In the genomic region with DNA sequence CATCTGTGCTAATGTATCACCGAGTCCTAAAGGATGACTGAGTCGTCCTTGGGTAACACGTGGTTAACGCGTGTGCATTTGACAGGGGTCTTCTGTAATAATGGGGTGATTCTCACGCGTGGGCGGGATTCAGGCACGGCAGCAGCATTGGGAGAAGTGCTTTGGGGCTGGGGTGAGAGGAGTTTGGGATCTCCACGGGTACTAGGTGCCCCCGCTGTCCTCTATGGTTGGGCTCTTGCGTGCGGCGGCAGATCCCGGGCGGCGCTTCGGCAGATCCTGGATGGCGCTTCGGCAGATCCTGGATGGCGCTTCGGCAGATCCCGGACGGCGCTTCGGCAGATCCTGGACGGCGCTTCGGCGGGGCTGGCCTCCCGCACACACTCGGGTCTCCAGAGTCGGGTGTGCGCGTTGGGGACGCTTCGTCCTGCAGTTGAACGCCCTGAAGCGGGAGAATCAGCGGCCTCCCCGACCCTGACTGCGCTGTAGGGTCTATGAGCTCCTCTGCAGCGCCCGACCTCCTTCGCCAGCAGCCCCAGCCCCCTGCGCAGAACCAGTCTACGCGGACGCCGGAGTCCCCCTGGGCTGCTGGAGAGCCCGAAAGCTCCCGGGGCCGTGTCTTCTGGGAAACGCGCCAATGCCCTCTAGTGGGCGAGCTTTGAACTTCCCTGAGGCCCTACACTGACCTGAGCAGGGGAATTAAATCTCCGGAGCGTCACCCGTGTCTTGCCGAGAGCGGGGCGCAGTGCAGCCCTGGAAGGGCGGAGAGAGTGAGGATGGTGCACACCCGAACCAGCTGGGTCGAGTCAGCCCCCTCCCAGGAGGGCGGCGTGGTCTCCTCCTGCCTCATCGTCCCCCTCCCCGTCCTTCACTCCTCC, we compare ENCODE assay signal across 8 cellular contexts. TPM values are rescaled to one million over a fixed set of nuclear protein-coding genes. Genes with fewer than 3 reads are reported as not detected.
DNase-seq lines count a peak whose midpoint lies in the region; ATAC-seq and TF ChIP-seq lines count a peak whose summit lies in the region.

No MANE protein-coding gene starts in this region.

- peaks cover 2 to 7% (median 5%) of the 10 kb centered on the region in 4 donors for H3K4me1 ChIP-seq in liver (ENCODE audit: control insufficient read depth in 4 of 4, insufficient read depth in 4 of 4, low read length in 3 of 4)

- peak; percentile 82 to 89 for TF ChIP-seq RAD21 in liver (IDR thresholded peaks at IDR 0.05)

- H3K9me3 ChIP-seq in liver (ENCODE audit: control insufficient read depth in 4 of 4, low read length in 3 of 4): no peaks in the 10 kb centered on the region

- POLR2A ChIA-PET in activated CD4-positive, alpha-beta T cell treated with anti-CD3 and anti-CD28 coated beads, Interleukin-2, amount 10 ng/mL, durations not matched to agents 7 days and 5 days (lab: Charles Lee): no interaction called here

- peaks cover 12% of the 10 kb centered on the region for H3K4me1 Mint-ChIP-seq in activated CD4-positive, alpha-beta T cell treated with anti-CD3 and anti-CD28 coated beads, Interleukin-2, amount 10 ng/mL, durations not matched to agents 7 days and 5 days
- peaks cover 39% of the 10 kb centered on the region for H3K4me1 Mint-ChIP-seq in dendritic cell treated with granulocyte-macrophage colony-stimulating factor and Interleukin-4, amounts not matched to agents 40 ng/mL and 50 ng/mL, for 4 days (ENCODE audit: low read depth)

- no peaks in the 10 kb centered on the region for H3K36me3 Mint-ChIP-seq in activated CD4-positive, alpha-beta T cell treated with anti-CD3 and anti-CD28 coated beads, Interleukin-2, amount 10 ng/mL, durations not matched to agents 7 days and 5 days (ENCODE audit: low read depth)
- no peaks in the 10 kb centered on the region for H3K36me3 Mint-ChIP-seq in dendritic cell treated with granulocyte-macrophage colony-stimulating factor and Interleukin-4, amounts not matched to agents 40 ng/mL and 50 ng/mL, for 4 days (ENCODE audit: low read depth)

- no peaks in the 10 kb centered on the region for H3K9me3 Mint-ChIP-seq in activated CD4-positive, alpha-beta T cell treated with anti-CD3 and anti-CD28 coated beads, Interleukin-2, amount 10 ng/mL, durations not matched to agents 7 days and 5 days
- H3K9me3 Mint-ChIP-seq in dendritic cell treated with granulocyte-macrophage colony-stimulating factor and Interleukin-4, amounts not matched to agents 40 ng/mL and 50 ng/mL, for 4 days: no peaks in the 10 kb centered on the region

- ATAC-seq in GM18861 (IDR thresholded peaks at IDR 0.05; ENCODE audit: unreplicated experiment) (peak; percentile 69), HG03378 (IDR thresholded peaks at IDR 0.05; ENCODE audit: unreplicated experiment) (peak; percentile 62)

- H3K27ac Mint-ChIP-seq in activated CD4-positive, alpha-beta T cell treated with anti-CD3 and anti-CD28 coated beads, Interleukin-2, amount 10 ng/mL, durations not matched to agents 7 days and 5 days: no peak overlapping the region
- peak overlapping the region; percentile 84 for H3K27ac Mint-ChIP-seq in dendritic cell treated with granulocyte-macrophage colony-stimulating factor and Interleukin-4, amounts not matched to agents 40 ng/mL and 50 ng/mL, for 4 days

- DNase-seq in 8988T: peak; percentile 88
- DNase-seq in NCI-H524 treated with DMSO at 0.1 percent for 48 hours (lab: John Stamatoyannopoulos, UW): peak; percentile 53
- peak; percentile 85 for DNase-seq in activated CD4-positive, alpha-beta T cell treated with anti-CD3 and anti-CD28 coated beads, Interleukin-2, amount 10 ng/mL, durations not matched to agents 7 days and 5 days
- DNase-seq in stimulated activated CD4-positive, alpha-beta T cell treated with anti-CD3 and anti-CD28 coated beads, Interleukin-2, amount 100 ng/mL, for 4 hours (ENCODE audit: low read depth): peak; percentile 75

- peak overlapping the region in 2 of 3 donors; percentile 50 to 55 for H3K4me3 ChIP-seq in liver (ENCODE audit: low read depth in 1 of 3, low read length in 3 of 3)

- H3K36me3 ChIP-seq in liver (ENCODE audit: control insufficient read depth in 4 of 4, insufficient read depth in 3 of 4, low read depth in 1 of 4, low read length in 3 of 4): no peaks in the 10 kb centered on the region

- intact Hi-C loops in dendritic cell treated with granulocyte-macrophage colony-stimulating factor and Interleukin-4, amounts not matched to agents 40 ng/mL and 50 ng/mL, for 4 days (cut with micrococcal nuclease): loop anchor here (1.0 to 2.0 kb wide), 3 partner anchors 31 to 96 kb away; no protein-coding TSS in a partner anchor

- no peak overlapping the region for H3K27ac ChIP-seq in liver (ENCODE audit: low read depth in 1 of 2, low read length in 2 of 2)

- CTCF ChIA-PET in activated CD4-positive, alpha-beta T cell treated with anti-CD3 and anti-CD28 coated beads, Interleukin-2, amount 10 ng/mL, durations not matched to agents 7 days and 5 days (lab: Charles Lee): interaction anchor here (0.6 to 3.0 kb wide), 20 partner anchors 9 to 1582 kb away, joined by 3 to 13 read pairs (median 4); a partner anchor contains a TSS

- H3K27me3 ChIP-seq in liver (ENCODE audit: control insufficient read depth in 4 of 4, insufficient read depth in 4 of 4, low read length in 3 of 4): peaks cover 0 to 10% (median 3%) of the 10 kb centered on the region in 4 donors

- WGBS in liver: 3% methylated on average over 69 of the region's 69 CpGs

- peak; percentile 85 for TF ChIP-seq CTCF in liver (IDR thresholded peaks at IDR 0.05; ENCODE audit: low read depth, low read length, missing input control)

- H3K9ac ChIP-seq in liver (ENCODE audit: low read depth in 1 of 2, low read length in 2 of 2): no peak overlapping the region

- peaks cover 61% of the 10 kb centered on the region for H3K27me3 Mint-ChIP-seq in activated CD4-positive, alpha-beta T cell treated with anti-CD3 and anti-CD28 coated beads, Interleukin-2, amount 10 ng/mL, durations not matched to agents 7 days and 5 days
- peaks cover 21% of the 10 kb centered on the region for H3K27me3 Mint-ChIP-seq in dendritic cell treated with granulocyte-macrophage colony-stimulating factor and Interleukin-4, amounts not matched to agents 40 ng/mL and 50 ng/mL, for 4 days

- peak overlapping the region; percentile 5 for H3K4me3 Mint-ChIP-seq in activated CD4-positive, alpha-beta T cell treated with anti-CD3 and anti-CD28 coated beads, Interleukin-2, amount 10 ng/mL, durations not matched to agents 7 days and 5 days
- peak overlapping the region; percentile 76 for H3K4me3 Mint-ChIP-seq in dendritic cell treated with granulocyte-macrophage colony-stimulating factor and Interleukin-4, amounts not matched to agents 40 ng/mL and 50 ng/mL, for 4 days

TF ChIP-seq in liver, 16 proteins besides CTCF, POLR2A, EP300 and RAD21:
- no peak for TF ChIP-seq FOXA1 (IDR thresholded peaks at IDR 0.05)
- TF ChIP-seq, protein P1, sequence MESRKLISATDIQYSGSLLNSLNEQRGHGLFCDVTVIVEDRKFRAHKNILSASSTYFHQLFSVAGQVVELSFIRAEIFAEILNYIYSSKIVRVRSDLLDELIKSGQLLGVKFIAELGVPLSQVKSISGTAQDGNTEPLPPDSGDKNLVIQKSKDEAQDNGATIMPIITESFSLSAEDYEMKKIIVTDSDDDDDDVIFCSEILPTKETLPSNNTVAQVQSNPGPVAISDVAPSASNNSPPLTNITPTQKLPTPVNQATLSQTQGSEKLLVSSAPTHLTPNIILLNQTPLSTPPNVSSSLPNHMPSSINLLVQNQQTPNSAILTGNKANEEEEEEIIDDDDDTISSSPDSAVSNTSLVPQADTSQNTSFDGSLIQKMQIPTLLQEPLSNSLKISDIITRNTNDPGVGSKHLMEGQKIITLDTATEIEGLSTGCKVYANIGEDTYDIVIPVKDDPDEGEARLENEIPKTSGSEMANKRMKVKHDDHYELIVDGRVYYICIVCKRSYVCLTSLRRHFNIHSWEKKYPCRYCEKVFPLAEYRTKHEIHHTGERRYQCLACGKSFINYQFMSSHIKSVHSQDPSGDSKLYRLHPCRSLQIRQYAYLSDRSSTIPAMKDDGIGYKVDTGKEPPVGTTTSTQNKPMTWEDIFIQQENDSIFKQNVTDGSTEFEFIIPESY (IDR thresholded peaks at IDR 0.05): no peak
- TF ChIP-seq TAF1 (conservative IDR thresholded peaks at IDR 0.05): no peak
- TF ChIP-seq RXRA (IDR thresholded peaks at IDR 0.05): no peak
- TF ChIP-seq GABPA (IDR thresholded peaks at IDR 0.05 in 1 of 2, conservative IDR thresholded peaks at IDR 0.05 in 1 of 2): no peak
- TF ChIP-seq HNF4G (IDR thresholded peaks at IDR 0.05): no peak
- no peak for TF ChIP-seq FOXA2 (IDR thresholded peaks at IDR 0.05)
- TF ChIP-seq HNF4A (conservative IDR thresholded peaks at IDR 0.05): no peak
- TF ChIP-seq, protein P2, sequence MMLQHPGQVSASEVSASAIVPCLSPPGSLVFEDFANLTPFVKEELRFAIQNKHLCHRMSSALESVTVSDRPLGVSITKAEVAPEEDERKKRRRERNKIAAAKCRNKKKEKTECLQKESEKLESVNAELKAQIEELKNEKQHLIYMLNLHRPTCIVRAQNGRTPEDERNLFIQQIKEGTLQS (IDR thresholded peaks at IDR 0.05): no peak
- TF ChIP-seq, protein P3, sequence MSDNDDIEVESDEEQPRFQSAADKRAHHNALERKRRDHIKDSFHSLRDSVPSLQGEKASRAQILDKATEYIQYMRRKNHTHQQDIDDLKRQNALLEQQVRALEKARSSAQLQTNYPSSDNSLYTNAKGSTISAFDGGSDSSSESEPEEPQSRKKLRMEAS (IDR thresholded peaks at IDR 0.05): no peak

RNA-seq across cellular contexts. Expression of a gene that starts 48.1 kb away (rescaled TPM):
- total RNA-seq in activated CD4-positive, alpha-beta T cell treated with anti-CD3 and anti-CD28 coated beads, Interleukin-2, amount 10 ng/mL, durations not matched to agents 7 days and 5 days: under 1 TPM; 0.12 to 0.22 TPM
- 1 to 10 TPM in 1 of 2 donors, under 1 TPM in 1; 0.84 to 1.8 TPM for total RNA-seq in liver
- under 1 TPM; 0.14 to 0.51 TPM for polyA plus RNA-seq in liver
